ENCODE assay signal across 14 cellular contexts in genomic region chr1:236206548-236206947, GRCh38.
DNase-seq lines count a peak whose midpoint lies in the region; ATAC-seq and TF ChIP-seq lines count a peak whose summit lies in the region.
"Had no signal": no experiment of that assay in that cellular context is flagged by ENCODE, and none has a peak within 500 bp of the region (broad histone marks: within the 10 kb centered on the region; RNA-seq: fewer than 3 reads in every experiment).

No MANE protein-coding gene starts in this region.

- peaks cover 73% of the 10 kb centered on the region for H3K36me3 Mint-ChIP-seq in stimulated activated memory B cell treated with anti-CD40 and anti-IgM and Interleukin-4, amounts not matched to agents 10 μg/mL and 1 μg/mL and 100 μg/mL, for 72 hours

- ATAC-seq in Right ventricle myocardium superior (ENCODE audit: poor library complexity) (peak; percentile 93), mucosa of descending colon (peak; percentile 57), aorta (ENCODE audit: low FRiP score) (peak; percentile 60)
- no peak for ATAC-seq in stimulated activated memory B cell treated with anti-CD40 and anti-IgM and Interleukin-4, amounts not matched to agents 10 μg/mL and 1 μg/mL and 100 μg/mL, for 72 hours
- ATAC-seq: activated naive CD4-positive, alpha-beta T cell treated with anti-CD3 and anti-CD28 coated beads, Interleukin-2, amount 50 U/mL, for 72 hours had no signal

- peaks cover 16% of the 10 kb centered on the region for H3K9me3 Mint-ChIP-seq in stimulated activated memory B cell treated with anti-CD40 and anti-IgM and Interleukin-4, amounts not matched to agents 10 μg/mL and 1 μg/mL and 100 μg/mL, for 72 hours

- H3K4me3 ChIP-seq in mucosa of descending colon = no peak overlapping the region
- H3K4me3 ChIP-seq in aorta (ENCODE audit: low read length in 2 of 2) = no peak overlapping the region

- H3K36me3 ChIP-seq in mucosa of descending colon (ENCODE audit: low read depth) (no peaks in the 10 kb centered on the region), aorta (ENCODE audit: control insufficient read depth in 1 of 2, insufficient read depth in 2 of 2, low read length in 1 of 2) (no peaks in the 10 kb centered on the region)
- H3K36me3 ChIP-seq: neutrophil had no signal

- H3K9me3 ChIP-seq in mucosa of descending colon (peaks cover 7% of the 10 kb centered on the region), aorta (ENCODE audit: control insufficient read depth, low read length) (peaks cover 2% of the 10 kb centered on the region)
- H3K9me3 ChIP-seq: neutrophil had no signal

- intact Hi-C loops in Right ventricle myocardium superior (cut with DNase I) (no loop called here), cardiac septum (cut with DNase I) (no loop called here), mucosa of descending colon (cut with DNase I, micrococcal nuclease) (no loop called here), aorta (cut with DNase I) (no loop called here)

- no peaks in the 10 kb centered on the region for H3K27me3 Mint-ChIP-seq in stimulated activated memory B cell treated with anti-CD40 and anti-IgM and Interleukin-4, amounts not matched to agents 10 μg/mL and 1 μg/mL and 100 μg/mL, for 72 hours

- no peak overlapping the region for H3K27ac ChIP-seq in aorta (ENCODE audit: low read depth in 1 of 2, low read length in 2 of 2)
- H3K27ac ChIP-seq: HL-60, neutrophil had no signal

- WGBS in aorta, 2 donors = 58 to 68% methylated on average over 4 of the region's 4 CpGs

- H3K4me3 Mint-ChIP-seq in stimulated activated memory B cell treated with anti-CD40 and anti-IgM and Interleukin-4, amounts not matched to agents 10 μg/mL and 1 μg/mL and 100 μg/mL, for 72 hours = no peak overlapping the region

- no peak for DNase-seq in Right ventricle myocardium superior
- DNase-seq in cardiac septum (ENCODE audit: low spot score) = no peak
- peak; percentile 4 for DNase-seq in globus pallidus (ENCODE audit: low spot score)
- peak in 1 of 3 donors; percentile 10 for DNase-seq in mucosa of descending colon
- peak in 1 of 2 donors; percentile 71 for DNase-seq in aorta
- DNase-seq in NCI-H1048 (lab: John Stamatoyannopoulos, UW) = no peak
- no peak for DNase-seq in D341Med (ENCODE audit: low spot score)
- DNase-seq: DND-41, MM.1S, T1000 had no signal

- no peaks in the 10 kb centered on the region for H3K27me3 ChIP-seq in aorta (ENCODE audit: control insufficient read depth in 1 of 2, insufficient read depth in 2 of 2, low read length in 1 of 2)
- H3K27me3 ChIP-seq: neutrophil had no signal

- H3K4me1 ChIP-seq in mucosa of descending colon (ENCODE audit: low read depth) = peaks cover 6% of the 10 kb centered on the region
- no peaks in the 10 kb centered on the region for H3K4me1 ChIP-seq in aorta (ENCODE audit: control insufficient read depth in 1 of 2, insufficient read depth in 2 of 2, low read length in 2 of 2)

- no peak overlapping the region for H3K27ac Mint-ChIP-seq in stimulated activated memory B cell treated with anti-CD40 and anti-IgM and Interleukin-4, amounts not matched to agents 10 μg/mL and 1 μg/mL and 100 μg/mL, for 72 hours
- H3K27ac Mint-ChIP-seq: activated naive CD4-positive, alpha-beta T cell treated with anti-CD3 and anti-CD28 coated beads, Interleukin-2, amount 50 U/mL, for 72 hours had no signal

- TF ChIP-seq CTCF in mucosa of descending colon (IDR thresholded peaks at IDR 0.05) = no peak

- H3K4me1 Mint-ChIP-seq in stimulated activated memory B cell treated with anti-CD40 and anti-IgM and Interleukin-4, amounts not matched to agents 10 μg/mL and 1 μg/mL and 100 μg/mL, for 72 hours = no peaks in the 10 kb centered on the region
